26 cellular contexts compared by ENCODE assay signal in genomic region chr4:159673221-159673620, GRCh38.
"Had no signal": no experiment of that assay in that cellular context is flagged by ENCODE, and none has a peak within 500 bp of the region (broad histone marks: within the 10 kb centered on the region; RNA-seq: fewer than 3 reads in every experiment).

No MANE protein-coding gene starts in this region.

- H3K36me3 ChIP-seq: left ventricle myocardium inferior, pancreas, prostate gland, stomach, thyroid gland, transverse colon, upper lobe of left lung, vagina had no signal

- H3K9me3 Mint-ChIP-seq: mesothelial cell of epicardium; stimulated activated naive B cell treated with anti-CD40 and anti-IgM and Interleukin-4, amounts not matched to agents 10 μg/mL and 1 μg/mL and 100 μg/mL, for 72 hours had no signal

- DNase-seq: islet precursor cell; left ventricle myocardium inferior; mesendoderm; naive thymus-derived CD4-positive, alpha-beta T cell; nucleus accumbens; pancreas; retina; right cardiac atrium; stimulated activated CD4-positive, alpha-beta T cell treated with anti-CD3 and anti-CD28 coated beads, Interleukin-12 subunit alpha, Interleukin-12 subunit beta, amount 100 ng/mL, for 4 hours; stimulated activated CD4-positive, alpha-beta T cell treated with anti-CD3 and anti-CD28 coated beads, Interleukin-15, amount 100 ng/mL, for 24 hours; stimulated activated CD4-positive, alpha-beta T cell treated with anti-CD3 and anti-CD28 coated beads, Interleukin-2, amount 100 ng/mL, for 24 hours; stimulated activated CD4-positive, alpha-beta T cell treated with anti-CD3 and anti-CD28 coated beads, Interleukin-4, amount 100 ng/mL, for 1 hour; stimulated activated naive B cell treated with anti-CD40 and anti-IgM and Interleukin-4, amounts not matched to agents 10 μg/mL and 1 μg/mL and 100 μg/mL, for 72 hours; stimulated activated naive CD8-positive, alpha-beta T cell treated with anti-CD3 and anti-CD28 coated beads, Interleukin-15, Interleukin-2, amounts not matched to agents 100 U/mL and 50 U/mL, for 24 hours; stomach; testis; thyroid gland; transverse colon; upper lobe of left lung had no signal

- H3K36me3 Mint-ChIP-seq: mesothelial cell of epicardium; naive thymus-derived CD4-positive, alpha-beta T cell; natural killer cell treated with Interleukin-12 subunit alpha and Interleukin-12 subunit beta and Interleukin-15 and Interleukin-18, amount 100 ng/mL, for 72 hours; stimulated activated naive B cell treated with anti-CD40 and anti-IgM and Interleukin-4, amounts not matched to agents 10 μg/mL and 1 μg/mL and 100 μg/mL, for 72 hours had no signal

- ATAC-seq: naive thymus-derived CD4-positive, alpha-beta T cell; natural killer cell treated with Interleukin-12 subunit alpha and Interleukin-12 subunit beta and Interleukin-15 and Interleukin-18, amount 100 ng/mL, for 72 hours; pancreas; right cardiac atrium; sciatic nerve; stimulated activated naive B cell treated with anti-CD40 and anti-IgM and Interleukin-4, amounts not matched to agents 10 μg/mL and 1 μg/mL and 100 μg/mL, for 72 hours; stimulated activated naive CD8-positive, alpha-beta T cell treated with anti-CD3 and anti-CD28 coated beads, Interleukin-15, Interleukin-2, amounts not matched to agents 100 U/mL and 50 U/mL, for 24 hours had no signal

- H3K9me3 ChIP-seq: left ventricle myocardium inferior, pancreas, prostate gland, stomach, testis, thyroid gland, transverse colon, upper lobe of left lung, vagina had no signal

- H3K4me1 ChIP-seq: left ventricle myocardium inferior, prostate gland, stomach, testis, thyroid gland, transverse colon, upper lobe of left lung, vagina had no signal

- H3K4me3 Mint-ChIP-seq: mesothelial cell of epicardium; naive thymus-derived CD4-positive, alpha-beta T cell; natural killer cell treated with Interleukin-12 subunit alpha and Interleukin-12 subunit beta and Interleukin-15 and Interleukin-18, amount 100 ng/mL, for 72 hours; stimulated activated naive B cell treated with anti-CD40 and anti-IgM and Interleukin-4, amounts not matched to agents 10 μg/mL and 1 μg/mL and 100 μg/mL, for 72 hours had no signal

- H3K27me3 Mint-ChIP-seq: naive thymus-derived CD4-positive, alpha-beta T cell; natural killer cell treated with Interleukin-12 subunit alpha and Interleukin-12 subunit beta and Interleukin-15 and Interleukin-18, amount 100 ng/mL, for 72 hours; stimulated activated naive B cell treated with anti-CD40 and anti-IgM and Interleukin-4, amounts not matched to agents 10 μg/mL and 1 μg/mL and 100 μg/mL, for 72 hours had no signal

- H3K4me3 ChIP-seq: left ventricle myocardium inferior, lung, pancreas, prostate gland, skin epidermis, stomach, testis, thyroid gland, transverse colon, upper lobe of left lung, vagina had no signal

- H3K4me1 Mint-ChIP-seq: naive thymus-derived CD4-positive, alpha-beta T cell; stimulated activated naive B cell treated with anti-CD40 and anti-IgM and Interleukin-4, amounts not matched to agents 10 μg/mL and 1 μg/mL and 100 μg/mL, for 72 hours had no signal

- H3K27ac Mint-ChIP-seq: mesothelial cell of epicardium; naive thymus-derived CD4-positive, alpha-beta T cell; natural killer cell treated with Interleukin-12 subunit alpha and Interleukin-12 subunit beta and Interleukin-15 and Interleukin-18, amount 100 ng/mL, for 72 hours; stimulated activated naive B cell treated with anti-CD40 and anti-IgM and Interleukin-4, amounts not matched to agents 10 μg/mL and 1 μg/mL and 100 μg/mL, for 72 hours had no signal
